19 cellular contexts compared by ENCODE assay signal in the genomic region with DNA sequence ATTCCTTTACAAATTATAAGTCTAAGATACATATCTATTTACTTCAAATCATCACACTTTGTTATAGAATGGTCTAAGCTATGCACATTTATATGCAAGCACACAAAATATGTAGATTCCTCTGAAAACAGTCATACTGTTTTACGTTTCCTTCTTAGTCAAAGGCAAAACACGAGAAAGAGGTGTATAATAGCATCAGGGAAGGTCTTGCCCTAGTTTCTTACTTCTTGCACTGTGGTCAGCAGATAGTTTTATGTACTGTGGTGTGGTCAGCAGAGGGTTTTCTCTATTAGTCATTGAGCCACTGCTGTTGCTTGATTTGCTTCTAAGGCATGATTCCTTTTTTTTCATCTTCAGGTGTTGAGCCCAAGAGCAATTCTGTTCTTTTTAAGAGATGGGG.
A peak's percentile ranks its signal among the peaks of the same experiment; 100 is the strongest.
DNase-seq lines count a peak whose midpoint lies in the region; ATAC-seq, FAIRE-seq and TF ChIP-seq lines count a peak whose summit lies in the region.
"Had no signal": no experiment of that assay in that cellular context is flagged by ENCODE, and none has a peak within 500 bp of the region (broad histone marks: within the 10 kb centered on the region; RNA-seq: fewer than 3 reads in every experiment).

No MANE protein-coding gene starts in this region.

- CTCF ChIA-PET in IMR-90 (lab: Yijun Ruan, JAX) (no interaction called here), GM12878 (lab: Yijun Ruan, JAX) (no interaction called here)
- CTCF ChIA-PET in activated naive CD4-positive, alpha-beta T cell treated with anti-CD3 and anti-CD28 coated beads, Interleukin-2, amount 10 ng/mL, durations not matched to agents 7 days and 5 days (lab: Charles Lee) = no interaction called here

- DNase-seq in IMR-90 (no peak), GM12878 (ENCODE audit: low read depth, low spot score) (peak; percentile 5), NCI-H2107 (lab: John Stamatoyannopoulos, UW) (no peak)
- no peak for DNase-seq in activated naive CD4-positive, alpha-beta T cell treated with anti-CD3 and anti-CD28 coated beads, Interleukin-2, amount 10 ng/mL, durations not matched to agents 7 days and 5 days
- DNase-seq: activated CD4-positive, alpha-beta T cell treated with anti-CD3 and anti-CD28 coated beads, Interleukin-2, amount 10 ng/mL, durations not matched to agents 7 days and 5 days; activated T-cell treated with anti-CD3 and anti-CD28 coated beads, Interleukin-2, amount 50 U/mL, for 4 hours; CD8-positive, alpha-beta memory T cell; lower lobe of right lung; NCI-H524 treated with DMSO at 0.1 percent for 48 hours; RPMI8226; stimulated activated CD4-positive, alpha-beta T cell treated with anti-CD3 and anti-CD28 coated beads, Interleukin-4, amount 100 ng/mL, for 1 hour had no signal

- H2BK5ac ChIP-seq in IMR-90 (ENCODE audit: low read depth, low read length, poor library complexity, severe bottlenecking) = no peak overlapping the region

- H3K9me1 ChIP-seq in IMR-90 (ENCODE audit: insufficient read depth, low read length) = no peaks in the 10 kb centered on the region

- H3K27me3 ChIP-seq in IMR-90 (ENCODE audit: control insufficient read depth, insufficient read depth, low read length) (no peaks in the 10 kb centered on the region), GM12878 (replicated peaks in 1 of 2; ENCODE audit: control insufficient read depth in 2 of 2, insufficient read depth in 2 of 2, low read length in 1 of 2) (no peaks in the 10 kb centered on the region)
- H3K27me3 ChIP-seq: right atrium auricular region, vagina had no signal

- no peak overlapping the region for H2AK5ac ChIP-seq in IMR-90 (ENCODE audit: low read depth, low read length)

- in situ Hi-C loops in IMR-90 (cut with MboI; ENCODE audit: low sequenced_read_pairs) = no loop called here
- in situ Hi-C loops in GM12878 (cut with MboI) = no loop called here

- H3K4me1 ChIP-seq in IMR-90 (ENCODE audit: control insufficient read depth, insufficient read depth, low read length) (no peaks in the 10 kb centered on the region), GM12878 (ENCODE audit: control insufficient read depth, insufficient read depth, low read length) (no peaks in the 10 kb centered on the region)
- H3K4me1 ChIP-seq: lower lobe of right lung, right atrium auricular region, vagina had no signal

- intact Hi-C loops in IMR-90 (cut with micrococcal nuclease) = no loop called here
- intact Hi-C loops in GM12878 (cut with micrococcal nuclease; ENCODE audit: unreplicated experiment) = no loop called here

- SMC1A ChIA-PET in GM12878 (lab: Charles Lee; ENCODE audit: uncharacterized antibody, unreplicated experiment) = no interaction called here

- TF ChIP-seq RAD21 in IMR-90 (IDR thresholded peaks at IDR 0.05; ENCODE audit: low read length) (no peak), GM12878 (IDR thresholded peaks at IDR 0.05; ENCODE audit: insufficient read depth, low read depth, low read length) (no peak)

- no peak overlapping the region for H3K9ac ChIP-seq in IMR-90 (ENCODE audit: low read depth, low read length)
- H3K9ac ChIP-seq in GM12878 (ENCODE audit: control insufficient read depth, insufficient read depth, low read length) = no peak overlapping the region

- no peaks in the 10 kb centered on the region for H3K36me3 Mint-ChIP-seq in activated naive CD4-positive, alpha-beta T cell treated with anti-CD3 and anti-CD28 coated beads, Interleukin-2, amount 10 ng/mL, durations not matched to agents 7 days and 5 days
- H3K36me3 Mint-ChIP-seq: CD8-positive, alpha-beta memory T cell had no signal

- no peak overlapping the region for H2AFZ ChIP-seq in IMR-90 (replicated peaks; ENCODE audit: low read length, poor library complexity)
- H2AFZ ChIP-seq in GM12878 (ENCODE audit: control insufficient read depth, low read depth, low read length) = no peak overlapping the region

- H4K20me1 ChIP-seq in IMR-90 (ENCODE audit: insufficient read depth, low read length) (no peaks in the 10 kb centered on the region), GM12878 (ENCODE audit: control insufficient read depth, insufficient read depth) (no peaks in the 10 kb centered on the region)

- BruUV-seq in IMR-90 (replicated peaks; lab: Mats Ljungman, UMichigan) (no TSS peak), GM12878 (replicated peaks; lab: Mats Ljungman, UMichigan) (no TSS peak)

- H3K4me3 Mint-ChIP-seq in activated naive CD4-positive, alpha-beta T cell treated with anti-CD3 and anti-CD28 coated beads, Interleukin-2, amount 10 ng/mL, durations not matched to agents 7 days and 5 days = no peak overlapping the region
- H3K4me3 Mint-ChIP-seq: activated CD4-positive, alpha-beta T cell treated with anti-CD3 and anti-CD28 coated beads, Interleukin-2, amount 10 ng/mL, durations not matched to agents 7 days and 5 days; activated T-cell treated with anti-CD3 and anti-CD28 coated beads, Interleukin-2, amount 50 U/mL, for 4 hours; CD8-positive, alpha-beta memory T cell; nephron had no signal

- H3K14ac ChIP-seq in IMR-90 (replicated peaks; ENCODE audit: low read depth, low read length) = no peak overlapping the region

- no peaks in the 10 kb centered on the region for H3K79me1 ChIP-seq in IMR-90 (ENCODE audit: low read depth in 1 of 2, low read length in 2 of 2)

- H3K4me3 ChIP-seq in IMR-90 (ENCODE audit: insufficient read depth, low read depth, low read length) = no peak overlapping the region
- H3K4me3 ChIP-seq in GM12878 = no peak overlapping the region
- H3K4me3 ChIP-seq: lower lobe of right lung, right atrium auricular region, vagina had no signal

- no peak overlapping the region for H3K4ac ChIP-seq in IMR-90 (ENCODE audit: low read depth, low read length)

- H3K27ac Mint-ChIP-seq in activated naive CD4-positive, alpha-beta T cell treated with anti-CD3 and anti-CD28 coated beads, Interleukin-2, amount 10 ng/mL, durations not matched to agents 7 days and 5 days = no peak overlapping the region
- H3K27ac Mint-ChIP-seq: activated CD4-positive, alpha-beta T cell treated with anti-CD3 and anti-CD28 coated beads, Interleukin-2, amount 10 ng/mL, durations not matched to agents 7 days and 5 days; CD8-positive, alpha-beta memory T cell; nephron had no signal

- H3K56ac ChIP-seq in IMR-90 (ENCODE audit: extremely low read depth, insufficient read depth, low read length) = no peak overlapping the region

- no peak overlapping the region for H3K27ac ChIP-seq in IMR-90 (ENCODE audit: insufficient read depth, low read length)
- no peak overlapping the region for H3K27ac ChIP-seq in GM12878 (ENCODE audit: control insufficient read depth, insufficient read depth)
- H3K27ac ChIP-seq: lower lobe of right lung, right atrium auricular region, vagina had no signal

- no peak overlapping the region for H3K4me2 ChIP-seq in IMR-90 (ENCODE audit: low read depth, low read length)
- no peak overlapping the region for H3K4me2 ChIP-seq in GM12878 (ENCODE audit: control insufficient read depth, insufficient read depth)

- H3K4me1 Mint-ChIP-seq in activated naive CD4-positive, alpha-beta T cell treated with anti-CD3 and anti-CD28 coated beads, Interleukin-2, amount 10 ng/mL, durations not matched to agents 7 days and 5 days = no peaks in the 10 kb centered on the region
- H3K4me1 Mint-ChIP-seq: activated CD4-positive, alpha-beta T cell treated with anti-CD3 and anti-CD28 coated beads, Interleukin-2, amount 10 ng/mL, durations not matched to agents 7 days and 5 days; CD8-positive, alpha-beta memory T cell; nephron had no signal

- ATAC-seq in GM18873 (IDR thresholded peaks at IDR 0.05; ENCODE audit: low FRiP score, unreplicated experiment) (peak; percentile 86), IMR-90 (ENCODE audit: low read depth) (peak; percentile 44), GM12878 (peak; percentile 80), HG03045 (IDR thresholded peaks at IDR 0.05; ENCODE audit: unreplicated experiment) (no peak), HG03469 (IDR thresholded peaks at IDR 0.05; ENCODE audit: unreplicated experiment) (no peak)
- ATAC-seq: activated T-cell treated with anti-CD3 and anti-CD28 coated beads, Interleukin-2, amount 50 U/mL, for 4 hours; lower lobe of right lung had no signal

- no peak overlapping the region for H2BK120ac ChIP-seq in IMR-90 (ENCODE audit: low read depth, low read length)

- peaks cover 7% of the 10 kb centered on the region; the same call in 1 of the 2 replicates for H3K9me3 ChIP-seq in IMR-90 (ENCODE audit: control insufficient read depth, insufficient read depth, low read length)
- no peaks in the 10 kb centered on the region; the same call in 2 of the 3 replicates for H3K9me3 ChIP-seq in GM12878 (replicated peaks; ENCODE audit: control insufficient read depth, insufficient read depth, low read length)
- H3K9me3 ChIP-seq: lower lobe of right lung, vagina had no signal

- no peak overlapping the region for H3K18ac ChIP-seq in IMR-90 (ENCODE audit: low read depth, low read length)

- RAD21 ChIA-PET in GM12878 (lab: Charles Lee; ENCODE audit: unreplicated experiment) = no interaction called here

- TF ChIP-seq CTCF in IMR-90 (conservative IDR thresholded peaks at IDR 0.05; ENCODE audit: low read depth, low read length) = no peak
- TF ChIP-seq CTCF in GM12878 (IDR thresholded peaks at IDR 0.05 in 2 of 3, conservative IDR thresholded peaks at IDR 0.05 in 1 of 3; ENCODE audit: control insufficient read depth in 2 of 3, extremely low read depth in 1 of 3, insufficient read depth in 1 of 3, low read depth in 3 of 3, low read length in 3 of 3) = no peak

- H2AK9ac ChIP-seq in IMR-90 (replicated peaks; ENCODE audit: low read depth, low read length, poor library complexity) = no peak overlapping the region

- no peaks in the 10 kb centered on the region for H3K27me3 Mint-ChIP-seq in activated naive CD4-positive, alpha-beta T cell treated with anti-CD3 and anti-CD28 coated beads, Interleukin-2, amount 10 ng/mL, durations not matched to agents 7 days and 5 days
- H3K27me3 Mint-ChIP-seq: activated CD4-positive, alpha-beta T cell treated with anti-CD3 and anti-CD28 coated beads, Interleukin-2, amount 10 ng/mL, durations not matched to agents 7 days and 5 days; IgD-negative memory B cell had no signal

- H3K23ac ChIP-seq in IMR-90 (ENCODE audit: low read depth, low read length) = no peak overlapping the region

- POLR2A ChIA-PET in IMR-90 (lab: Charles Lee; ENCODE audit: unreplicated experiment) = no interaction called here
- POLR2A ChIA-PET in GM12878 (lab: Charles Lee) = no interaction called here

- H2BK15ac ChIP-seq in IMR-90 (ENCODE audit: low read depth, low read length) = no peak overlapping the region

- H4K8ac ChIP-seq in IMR-90 (ENCODE audit: low read depth in 2 of 2, low read length in 2 of 2) = no peak overlapping the region

- no peaks in the 10 kb centered on the region for H3K36me3 ChIP-seq in IMR-90 (ENCODE audit: control insufficient read depth, insufficient read depth, low read length)
- no peaks in the 10 kb centered on the region for H3K36me3 ChIP-seq in GM12878 (ENCODE audit: control insufficient read depth in 2 of 2, insufficient read depth in 2 of 2, low read length in 1 of 2)
- H3K36me3 ChIP-seq: lower lobe of right lung, right atrium auricular region, vagina had no signal

- TF ChIP-seq POLR2A in IMR-90 (IDR thresholded peaks at IDR 0.05; ENCODE audit: low read depth, low read length) (no peak), GM12878 (IDR thresholded peaks at IDR 0.05; ENCODE audit: low read depth, low read length) (no peak)

- H4K91ac ChIP-seq in IMR-90 (ENCODE audit: insufficient read depth, low read depth, low read length) = no peak overlapping the region

- no peak overlapping the region for H4K5ac ChIP-seq in IMR-90 (ENCODE audit: low read depth, low read length)

- H3K9me3 Mint-ChIP-seq in activated naive CD4-positive, alpha-beta T cell treated with anti-CD3 and anti-CD28 coated beads, Interleukin-2, amount 10 ng/mL, durations not matched to agents 7 days and 5 days = peaks cover 3% of the 10 kb centered on the region
- H3K9me3 Mint-ChIP-seq: nephron had no signal

- H3K79me2 ChIP-seq in GM12878 (ENCODE audit: control insufficient read depth, insufficient read depth, low read length) = no peaks in the 10 kb centered on the region

- no peak for TF ChIP-seq EP300 in GM12878 (IDR thresholded peaks at IDR 0.05; ENCODE audit: borderline replicate concordance in 1 of 2, control insufficient read depth in 1 of 2, low read depth in 2 of 2, low read length in 2 of 2)

- no peak for FAIRE-seq in GM12878 (lab: Jason Lieb, UNC)
- FAIRE-seq: GM18507 had no signal

- no CpG with 5 or more reads among the region's 2 CpGs for WGBS in IMR-90 (ENCODE audit: extremely low coverage in 2 of 2, insufficient read length in 1 of 2), 2 experiments
- WGBS in GM12878 (ENCODE audit: insufficient coverage, insufficient replicate concordance, low lambda C conversion rate, missing lambda C conversion rate) = 0% methylated on average over 2 of the region's 2 CpGs

- dilution Hi-C loops in IMR-90 (cut with HindIII; ENCODE audit: low sequenced_read_pairs, unreplicated experiment) = no loop called here

- H2BK20ac ChIP-seq in IMR-90 (ENCODE audit: low read depth, low read length) = no peak overlapping the region

Comparison
In these comparisons a context has a peak if more than half of its experiments do, and no peak if none do; other contexts are left out.
1. ATAC-seq: peak in GM18873 (single experiment), IMR-90 (single experiment) and GM12878 (single experiment); none in HG03045 (single experiment) and HG03469 (single experiment).